10 cellular contexts compared by ENCODE assay signal in the genomic region with DNA sequence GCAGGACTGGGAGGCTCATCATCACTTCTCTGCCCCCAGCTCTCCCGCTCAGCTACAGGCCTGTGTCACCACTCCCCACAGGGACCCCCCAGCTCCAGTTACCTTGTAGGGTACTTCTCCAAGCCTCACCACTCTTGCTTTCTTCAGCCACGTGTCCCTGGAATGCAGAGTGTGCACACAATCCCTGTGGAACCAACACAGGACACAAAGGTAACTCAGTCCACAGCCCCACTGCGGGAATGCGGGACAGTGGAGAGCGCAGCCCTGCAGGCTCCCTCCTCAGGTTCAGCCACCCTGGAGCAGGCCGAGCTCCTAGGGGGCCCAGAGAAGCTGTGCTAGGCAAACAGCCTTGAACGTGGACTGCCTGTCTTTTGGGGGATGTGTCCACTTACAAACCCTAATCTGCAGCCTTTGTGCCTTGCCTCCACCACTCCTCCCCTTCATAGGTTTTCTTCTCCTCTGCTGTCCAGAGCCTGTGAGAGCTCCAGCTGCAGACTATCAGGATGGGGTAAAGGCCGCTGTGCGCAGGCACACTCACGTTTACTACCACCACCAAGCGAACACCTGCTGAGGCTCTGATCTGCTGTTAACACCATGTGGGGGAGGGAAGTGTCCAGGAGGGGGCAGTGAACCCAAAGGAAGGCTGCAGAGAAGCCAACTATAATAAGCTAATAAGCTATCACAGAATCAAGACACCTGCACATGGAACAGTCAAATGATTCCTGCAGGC. TPM values are rescaled to one million over a fixed set of nuclear protein-coding genes. Genes with fewer than 3 reads are reported as not detected.
DNase-seq lines count a peak whose midpoint lies in the region; TF ChIP-seq lines count a peak whose summit lies in the region.
"Had no signal": no experiment of that assay in that cellular context is flagged by ENCODE, and none has a peak within 500 bp of the region (broad histone marks: within the 10 kb centered on the region; RNA-seq: fewer than 3 reads in every experiment).

No MANE protein-coding gene starts in this region.

- H3K9me3 ChIP-seq in BE2C: no peaks in the 10 kb centered on the region
- H3K9me3 ChIP-seq: HAP-1, psoas muscle had no signal

- DNase-seq in BE2C (no peak), GM12865 (ENCODE audit: low read depth) (no peak), SK-MEL-5 (ENCODE audit: low read depth, low spot score) (peak; percentile 28), iPS-NIHi7 (ENCODE audit: extremely low spot score) (peak; percentile 41), putamen (ENCODE audit: low spot score) (no peak), NCI-H2081 treated with DMSO at 0.1 percent for 48 hours (lab: John Stamatoyannopoulos, UW) (no peak)
- DNase-seq in activated CD4-positive, alpha-beta T cell treated with anti-CD3 and anti-CD28 coated beads, Interleukin-2, amount 50 U/mL, for 48 hours: no peak
- DNase-seq in NK-92 treated with Interleukin-12 subunit alpha and Interleukin-12 subunit beta, amount 100 ng/mL, for 24 hours (lab: John Stamatoyannopoulos, UW): no peak
- DNase-seq: psoas muscle had no signal

- H3K27me3 ChIP-seq in BE2C: no peaks in the 10 kb centered on the region

- in situ Hi-C loops in SK-MEL-5 (cut with HindIII; ENCODE audit: low pct_unique_long_range_greater_than_20kb, low sequenced_read_pairs): no loop called here

- TF ChIP-seq CTCF in BE2C (IDR thresholded peaks at IDR 0.05; ENCODE audit: low read depth, low read length) (peak; percentile 32; the same call in 1 of the 2 replicates), GM12865 (IDR thresholded peaks at IDR 0.05; ENCODE audit: insufficient read depth, low read depth, low read length, missing control alignments) (peak; percentile 15)

- no peaks in the 10 kb centered on the region for H3K4me1 ChIP-seq in BE2C
- H3K4me1 ChIP-seq: HAP-1 had no signal

- no peaks in the 10 kb centered on the region for H3K36me3 ChIP-seq in BE2C

- H3K4me3 ChIP-seq in BE2C (ENCODE audit: low read depth, low read length): no peak overlapping the region
- H3K4me3 ChIP-seq in GM12865 (ENCODE audit: low read depth, low read length): no peak overlapping the region
- H3K4me3 ChIP-seq: HAP-1, psoas muscle had no signal

RNA-seq across cellular contexts. Expression of a gene that starts 26.0 kb away (rescaled TPM):
- 11.3 TPM for polyA plus RNA-seq in BE2C (2012; ENCODE audit: insufficient read depth, insufficient read length, low read depth)
- 25.3 and 25.9 TPM in 2 replicates for total RNA-seq in SK-MEL-5 (2014; rRNA removed; shearing (Covaris generic))
- polyA plus RNA-seq in SK-MEL-5 (2015; cell fraction: cytosol; rRNA removed): 31.3 and 39.0 TPM in 2 replicates
- polyA plus RNA-seq in SK-MEL-5 (2015; cell fraction: nucleus; rRNA removed): 38.7 and 41.0 TPM in 2 replicates

RNA-seq across cellular contexts. Expression of a gene that starts 26.2 kb away (rescaled TPM):
- polyA plus RNA-seq in BE2C (2012; ENCODE audit: insufficient read depth, insufficient read length, low read depth): 13.3 TPM
- total RNA-seq in SK-MEL-5 (2014; rRNA removed; shearing (Covaris generic)): 17.4 and 17.8 TPM in 2 replicates
- polyA plus RNA-seq in SK-MEL-5 (2015; cell fraction: cytosol; rRNA removed): 10.1 and 12.6 TPM in 2 replicates
- polyA plus RNA-seq in SK-MEL-5 (2015; cell fraction: nucleus; rRNA removed): 2.1 and 3.1 TPM in 2 replicates

RNA-seq across cellular contexts. Expression of a gene that starts 27.5 kb away (rescaled TPM):
- 40.3 TPM for polyA plus RNA-seq in BE2C (2012; ENCODE audit: insufficient read depth, insufficient read length, low read depth)
- total RNA-seq in SK-MEL-5 (2014; rRNA removed; shearing (Covaris generic)): 56.4 and 58.2 TPM in 2 replicates
- polyA plus RNA-seq in SK-MEL-5 (2015; cell fraction: cytosol; rRNA removed): 51.6 and 60.9 TPM in 2 replicates
- 70.2 and 79.0 TPM in 2 replicates for polyA plus RNA-seq in SK-MEL-5 (2015; cell fraction: nucleus; rRNA removed)

RNA-seq across cellular contexts. Expression of a gene that starts 27.7 kb away (rescaled TPM):
- polyA plus RNA-seq in BE2C (2012; ENCODE audit: insufficient read depth, insufficient read length, low read depth): 24.3 TPM
- 41.0 and 42.3 TPM in 2 replicates for total RNA-seq in SK-MEL-5 (2014; rRNA removed; shearing (Covaris generic))
- 30.3 and 34.7 TPM in 2 replicates for polyA plus RNA-seq in SK-MEL-5 (2015; cell fraction: cytosol; rRNA removed)
- polyA plus RNA-seq in SK-MEL-5 (2015; cell fraction: nucleus; rRNA removed): 5.8 and 6.7 TPM in 2 replicates

Comparison
In these comparisons a context has a peak if more than half of its experiments do, and no peak if none do; other contexts are left out.
1. DNase-seq: peak in SK-MEL-5 (single experiment) and iPS-NIHi7 (single experiment); none in BE2C (single experiment), GM12865 (single experiment), activated CD4-positive, alpha-beta T cell treated with anti-CD3 and anti-CD28 coated beads, Interleukin-2, amount 50 U/mL, for 48 hours (0 of 2), putamen (single experiment), NCI-H2081 treated with DMSO at 0.1 percent for 48 hours (single experiment) and NK-92 treated with Interleukin-12 subunit alpha and Interleukin-12 subunit beta, amount 100 ng/mL, for 24 hours (single experiment).